ENCODE assay signal across 13 cellular contexts in the genomic region with DNA sequence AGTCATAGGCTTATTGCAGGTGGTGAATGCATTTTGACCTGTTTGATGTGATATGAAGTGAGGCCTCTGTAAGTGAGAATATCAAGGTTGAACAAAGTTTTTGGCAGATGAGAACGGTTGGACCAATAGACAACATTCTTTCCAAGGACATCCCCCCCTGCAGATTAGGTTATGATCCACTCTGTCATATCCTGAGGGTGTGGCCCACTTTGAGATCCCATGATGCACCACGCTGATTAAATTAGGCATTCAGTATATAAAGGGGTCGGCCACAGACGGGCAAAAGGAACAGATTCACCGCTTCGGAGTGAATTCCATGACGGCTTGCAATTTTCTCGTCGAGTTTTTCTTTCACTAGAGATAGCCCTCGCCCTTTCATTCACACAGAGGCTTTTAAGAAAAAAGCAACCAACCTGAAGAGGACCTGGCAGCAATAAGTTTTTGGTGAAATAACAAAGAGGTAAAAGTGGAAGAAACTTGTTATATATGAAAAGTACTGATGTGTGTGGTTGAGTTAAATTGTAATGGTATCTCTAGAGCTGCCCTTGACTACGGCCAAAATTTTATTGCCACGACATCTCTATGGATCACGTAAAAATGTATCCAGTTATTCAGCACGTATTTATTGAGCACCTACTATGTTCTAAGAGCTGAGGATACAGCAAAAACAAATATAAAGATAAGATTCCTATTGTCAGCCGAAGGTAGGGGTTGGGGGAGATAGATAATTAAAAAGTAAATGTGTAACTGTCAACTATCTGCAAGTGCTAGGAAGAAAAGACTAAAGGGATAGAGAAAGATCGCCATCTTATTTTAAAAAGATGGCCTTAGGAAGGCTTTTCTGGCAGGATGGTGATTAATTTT. TPM values are rescaled to one million over a fixed set of nuclear protein-coding genes. Genes with fewer than 3 reads are reported as not detected.
DNase-seq lines count a peak whose midpoint lies in the region; ATAC-seq and TF ChIP-seq lines count a peak whose summit lies in the region.
"Had no signal": no experiment of that assay in that cellular context is flagged by ENCODE, and none has a peak within 500 bp of the region (broad histone marks: within the 10 kb centered on the region; RNA-seq: fewer than 3 reads in every experiment).

No MANE protein-coding gene starts in this region.

- H2AFZ ChIP-seq in Loucy (ENCODE audit: low read length) = peak overlapping the region; percentile 84
- H2AFZ ChIP-seq in neural progenitor cell (replicated peaks) = peak overlapping the region; percentile 31

- H3K27me3 ChIP-seq in Loucy (ENCODE audit: insufficient read depth, low read length, poor library complexity, severe bottlenecking) = peaks cover 5% of the 10 kb centered on the region
- no peaks in the 10 kb centered on the region for H3K27me3 ChIP-seq in neural progenitor cell
- H3K27me3 ChIP-seq: SJCRH30 had no signal

- H3K4me1 ChIP-seq in Loucy (ENCODE audit: insufficient read depth, low read length, poor library complexity, severe bottlenecking) = peaks cover 15% of the 10 kb centered on the region
- H3K4me1 ChIP-seq in neural progenitor cell = peaks cover 10% of the 10 kb centered on the region
- H3K4me1 ChIP-seq: SJCRH30 had no signal

- H3K4me3 ChIP-seq in Loucy (ENCODE audit: low read length, poor library complexity, severe bottlenecking) (peak overlapping the region; percentile 71), neural progenitor cell (no peak overlapping the region)
- H3K4me3 ChIP-seq: SJCRH30 had no signal

- DNase-seq in activated T-cell treated with anti-CD3 and anti-CD28 coated beads, Interleukin-2, amount 50 U/mL, for 24 hours = no peak
- DNase-seq in activated T-cell treated with anti-CD3 and anti-CD28 coated beads for 4 hours (no peak), neural progenitor cell (ENCODE audit: low spot score) (no peak), NCI-H2029 (lab: John Stamatoyannopoulos, UW) (no peak), cardiac septum (ENCODE audit: low spot score) (no peak)
- DNase-seq in activated T-helper 1 cell treated with anti-CD3 and anti-CD28 coated beads, Interleukin-12 subunit alpha, Interleukin-12 subunit beta, Interleukin-2, Interleukin-4 antibody, amounts not matched to agents 30 ng/mL and 10 ng/mL and 1 ng/mL, durations not matched to agents 14 hours and 24 hours and 36 hours (ENCODE audit: low spot score) = no peak
- DNase-seq: activated CD4-positive, alpha-beta memory T cell treated with anti-CD3 and anti-CD28 coated beads for 36 hours; AML-193; NCI-H1048; NCI-H510A had no signal

- peaks cover 22% of the 10 kb centered on the region for H3K4me1 Mint-ChIP-seq in activated T-cell treated with anti-CD3 and anti-CD28 coated beads, Interleukin-2, amount 50 U/mL, for 24 hours (ENCODE audit: low read depth)
- peaks cover 13% of the 10 kb centered on the region for H3K4me1 Mint-ChIP-seq in activated T-helper 1 cell treated with anti-CD3 and anti-CD28 coated beads, Interleukin-12 subunit alpha, Interleukin-12 subunit beta, Interleukin-2, Interleukin-4 antibody, amounts not matched to agents 30 ng/mL and 10 ng/mL and 1 ng/mL, durations not matched to agents 14 hours and 24 hours and 36 hours (ENCODE audit: low read depth)
- peaks cover 14% of the 10 kb centered on the region for H3K4me1 Mint-ChIP-seq in neural progenitor cell

- no peaks in the 10 kb centered on the region for H3K9me3 Mint-ChIP-seq in activated T-cell treated with anti-CD3 and anti-CD28 coated beads, Interleukin-2, amount 50 U/mL, for 24 hours
- no peaks in the 10 kb centered on the region for H3K9me3 Mint-ChIP-seq in activated T-helper 1 cell treated with anti-CD3 and anti-CD28 coated beads, Interleukin-12 subunit alpha, Interleukin-12 subunit beta, Interleukin-2, Interleukin-4 antibody, amounts not matched to agents 30 ng/mL and 10 ng/mL and 1 ng/mL, durations not matched to agents 14 hours and 24 hours and 36 hours
- H3K9me3 Mint-ChIP-seq in neural progenitor cell = no peaks in the 10 kb centered on the region
- H3K9me3 Mint-ChIP-seq: activated CD4-positive, alpha-beta memory T cell treated with anti-CD3 and anti-CD28 coated beads for 36 hours had no signal

- peaks cover 30% of the 10 kb centered on the region for H3K36me3 Mint-ChIP-seq in activated T-cell treated with anti-CD3 and anti-CD28 coated beads, Interleukin-2, amount 50 U/mL, for 24 hours (ENCODE audit: low read depth)
- H3K36me3 Mint-ChIP-seq in activated T-helper 1 cell treated with anti-CD3 and anti-CD28 coated beads, Interleukin-12 subunit alpha, Interleukin-12 subunit beta, Interleukin-2, Interleukin-4 antibody, amounts not matched to agents 30 ng/mL and 10 ng/mL and 1 ng/mL, durations not matched to agents 14 hours and 24 hours and 36 hours (ENCODE audit: low read depth) = peaks cover 19% of the 10 kb centered on the region
- H3K36me3 Mint-ChIP-seq in neural progenitor cell = peaks cover 6% of the 10 kb centered on the region

- no peak overlapping the region for H3K27ac ChIP-seq in neural progenitor cell
- H3K27ac ChIP-seq: SJCRH30 had no signal

- peak overlapping the region; percentile 30 for H3K4me3 Mint-ChIP-seq in activated T-cell treated with anti-CD3 and anti-CD28 coated beads, Interleukin-2, amount 50 U/mL, for 24 hours
- peak overlapping the region; percentile 29 for H3K4me3 Mint-ChIP-seq in activated T-helper 1 cell treated with anti-CD3 and anti-CD28 coated beads, Interleukin-12 subunit alpha, Interleukin-12 subunit beta, Interleukin-2, Interleukin-4 antibody, amounts not matched to agents 30 ng/mL and 10 ng/mL and 1 ng/mL, durations not matched to agents 14 hours and 24 hours and 36 hours
- peak overlapping the region; percentile 100 for H3K4me3 Mint-ChIP-seq in neural progenitor cell

- H3K4me2 ChIP-seq in Loucy (ENCODE audit: low read depth, low read length, poor library complexity, severe bottlenecking) = peak overlapping the region; percentile 76
- no peak overlapping the region for H3K4me2 ChIP-seq in neural progenitor cell

- no peak for ATAC-seq in HG03354 (IDR thresholded peaks at IDR 0.05; ENCODE audit: poor library complexity, severe bottlenecking, unreplicated experiment)

- H3K9ac ChIP-seq in Loucy (ENCODE audit: low read depth, low read length, poor library complexity, severe bottlenecking) (peak overlapping the region; percentile 23), neural progenitor cell (no peak overlapping the region)

- no peaks in the 10 kb centered on the region for H3K27me3 Mint-ChIP-seq in activated T-cell treated with anti-CD3 and anti-CD28 coated beads, Interleukin-2, amount 50 U/mL, for 24 hours
- no peaks in the 10 kb centered on the region for H3K27me3 Mint-ChIP-seq in activated T-helper 1 cell treated with anti-CD3 and anti-CD28 coated beads, Interleukin-12 subunit alpha, Interleukin-12 subunit beta, Interleukin-2, Interleukin-4 antibody, amounts not matched to agents 30 ng/mL and 10 ng/mL and 1 ng/mL, durations not matched to agents 14 hours and 24 hours and 36 hours (ENCODE audit: insufficient read depth)
- H3K27me3 Mint-ChIP-seq in neural progenitor cell (ENCODE audit: insufficient read depth, low read depth) = peaks cover 6% of the 10 kb centered on the region
- H3K27me3 Mint-ChIP-seq: activated CD4-positive, alpha-beta memory T cell treated with anti-CD3 and anti-CD28 coated beads for 36 hours had no signal

- H3K9me2 ChIP-seq in Loucy (replicated peaks; ENCODE audit: low read depth, low read length) = no peaks in the 10 kb centered on the region

- 0 out of 2 replicates have a peak, but pooled peaks cover 4% of the 10 kb centered on the region for H3F3A ChIP-seq in Loucy (ENCODE audit: low read depth)
- peaks cover 7% of the 10 kb centered on the region for H3F3A ChIP-seq in neural progenitor cell (ENCODE audit: low read depth)

- H3K9me3 ChIP-seq in Loucy (ENCODE audit: insufficient read depth, low read depth, low read length) (no peaks in the 10 kb centered on the region), neural progenitor cell (ENCODE audit: low read depth) (no peaks in the 10 kb centered on the region)
- H3K9me3 ChIP-seq: SJCRH30 had no signal

- H4K20me1 ChIP-seq in Loucy (ENCODE audit: insufficient read depth, low read length, poor library complexity, severe bottlenecking) = peaks cover 31% of the 10 kb centered on the region
- peaks cover 27% of the 10 kb centered on the region for H4K20me1 ChIP-seq in neural progenitor cell (ENCODE audit: low read depth)

- TF ChIP-seq CTCF in Loucy (conservative IDR thresholded peaks at IDR 0.05; ENCODE audit: low read length) (no peak), neural progenitor cell (IDR thresholded peaks at IDR 0.05) (no peak)

- H3K79me2 ChIP-seq in Loucy (ENCODE audit: insufficient read depth, low read length) = peaks cover 33% of the 10 kb centered on the region
- H3K79me2 ChIP-seq in neural progenitor cell (ENCODE audit: low read depth) = peaks cover 33% of the 10 kb centered on the region

- intact Hi-C loops in activated T-helper 1 cell treated with anti-CD3 and anti-CD28 coated beads, Interleukin-12 subunit alpha, Interleukin-12 subunit beta, Interleukin-2, Interleukin-4 antibody, amounts not matched to agents 30 ng/mL and 10 ng/mL and 1 ng/mL, durations not matched to agents 14 hours and 24 hours and 36 hours (cut with micrococcal nuclease) = loop anchor here (2.0 kb wide), 1 partner anchor 131 kb away; no protein-coding TSS in a partner anchor
- intact Hi-C loops in cardiac septum (cut with DNase I) = no loop called here

- H3K27ac Mint-ChIP-seq in activated T-cell treated with anti-CD3 and anti-CD28 coated beads, Interleukin-2, amount 50 U/mL, for 24 hours = no peak overlapping the region
- H3K27ac Mint-ChIP-seq in activated T-helper 1 cell treated with anti-CD3 and anti-CD28 coated beads, Interleukin-12 subunit alpha, Interleukin-12 subunit beta, Interleukin-2, Interleukin-4 antibody, amounts not matched to agents 30 ng/mL and 10 ng/mL and 1 ng/mL, durations not matched to agents 14 hours and 24 hours and 36 hours = no peak overlapping the region
- H3K27ac Mint-ChIP-seq in neural progenitor cell = no peak overlapping the region

- H3K36me3 ChIP-seq in Loucy (ENCODE audit: insufficient read depth, low read length) (no peaks in the 10 kb centered on the region), neural progenitor cell (no peaks in the 10 kb centered on the region)
- H3K36me3 ChIP-seq: SJCRH30 had no signal

RNA-seq across cellular contexts. Expression of a gene that starts 1.7 kb away (rescaled TPM):
- 67.0 and 68.4 TPM in 2 replicates for total RNA-seq in activated T-helper 1 cell treated with anti-CD3 and anti-CD28 coated beads, Interleukin-12 subunit alpha, Interleukin-12 subunit beta, Interleukin-2, Interleukin-4 antibody, amounts not matched to agents 30 ng/mL and 10 ng/mL and 1 ng/mL, durations not matched to agents 14 hours and 24 hours and 36 hours
- total RNA-seq in neural progenitor cell (ENCODE audit: low replicate concordance) = 73.3 and 81.0 TPM in 2 replicates
- 34.7 TPM for total RNA-seq in cardiac septum

Comparison
In these comparisons a context has a peak if more than half of its experiments do, and no peak if none do; other contexts are left out.
1. H3K4me3 Mint-ChIP-seq: peak in every context shown above with its lines; median percentile 100 in neural progenitor cell; 30 in activated T-cell treated with anti-CD3 and anti-CD28 coated beads, Interleukin-2, amount 50 U/mL, for 24 hours; 29 in activated T-helper 1 cell treated with anti-CD3 and anti-CD28 coated beads, Interleukin-12 subunit alpha, Interleukin-12 subunit beta, Interleukin-2, Interleukin-4 antibody, amounts not matched to agents 30 ng/mL and 10 ng/mL and 1 ng/mL, durations not matched to agents 14 hours and 24 hours and 36 hours.